ENCODE assay signal across 20 cellular contexts in the genomic region with DNA sequence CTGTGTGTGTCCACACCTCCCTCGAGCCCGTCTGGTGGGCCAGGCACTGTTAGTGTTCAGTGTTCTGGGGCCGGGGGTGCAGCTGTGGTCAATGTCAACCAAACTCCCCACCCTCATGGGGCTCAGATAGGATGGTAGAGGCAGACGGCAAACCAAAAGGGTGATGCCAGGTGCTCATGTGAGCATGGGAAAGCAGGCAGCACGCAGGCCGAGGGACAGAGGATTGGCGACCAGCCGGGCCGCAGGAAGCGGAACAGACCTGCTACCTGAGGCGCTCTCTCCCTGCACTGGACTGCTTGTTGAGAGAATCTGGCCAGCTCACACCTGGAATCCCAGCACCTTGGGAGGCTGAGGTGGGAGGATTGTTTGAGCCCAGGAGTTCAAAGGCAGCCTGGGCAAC. TPM values are rescaled to one million over a fixed set of nuclear protein-coding genes. Genes with fewer than 3 reads are reported as not detected.
DNase-seq lines count a peak whose midpoint lies in the region; ATAC-seq, FAIRE-seq and TF ChIP-seq lines count a peak whose summit lies in the region.
"Had no signal": no experiment of that assay in that cellular context is flagged by ENCODE, and none has a peak within 500 bp of the region (broad histone marks: within the 10 kb centered on the region; RNA-seq: fewer than 3 reads in every experiment).

No MANE protein-coding gene starts in this region.

- no CpG with 5 or more reads among the region's 11 CpGs for WGBS in neuronal stem cell (ENCODE audit: extremely low coverage in 2 of 2, insufficient read length in 2 of 2, insufficient replicate concordance in 1 of 2), 2 donors

- H3K36me3 ChIP-seq in neuronal stem cell (replicated peaks in 1 of 2; ENCODE audit: control insufficient read depth in 2 of 2, insufficient read depth in 2 of 2, low read length in 2 of 2), result peaks cover 61 to 92% of the 10 kb centered on the region in 2 donors

- H3K9me3 ChIP-seq in neuronal stem cell (replicated peaks in 1 of 2; ENCODE audit: control insufficient read depth in 2 of 2, insufficient read depth in 1 of 2, low read depth in 1 of 2, low read length in 2 of 2), result no peaks in the 10 kb centered on the region
- H3K9me3 ChIP-seq: BE2C had no signal

- no peak overlapping the region for H3K27ac Mint-ChIP-seq in activated T-helper 17 cell treated with anti-CD3 and anti-CD28 coated beads, Interleukin-2, amount 50 U/mL, for 72 hours
- H3K27ac Mint-ChIP-seq in activated T-cell treated with anti-CD3 and anti-CD28 coated beads, Interleukin-2, amount 50 U/mL, for 24 hours, result no peak overlapping the region
- H3K27ac Mint-ChIP-seq: H9, IgD-negative memory B cell had no signal

- H3K27me3 ChIP-seq in neuronal stem cell (ENCODE audit: control insufficient read depth in 3 of 3, insufficient read depth in 3 of 3, low read depth in 1 of 3, low read length in 3 of 3), result no peaks in the 10 kb centered on the region
- H3K27me3 ChIP-seq: BE2C had no signal

- ATAC-seq in GM18498 (IDR thresholded peaks at IDR 0.05; ENCODE audit: unreplicated experiment), result no peak
- ATAC-seq in activated T-helper 17 cell treated with anti-CD3 and anti-CD28 coated beads, Interleukin-2, amount 50 U/mL, for 72 hours (replicated peaks), result no peak

- POLR2A ChIA-PET in RWPE1 (lab: Yijun Ruan, JAX; ENCODE audit: low non-redundant PET), result no interaction called here

- H3K18ac ChIP-seq in neuronal stem cell (ENCODE audit: low read length), result no peak overlapping the region

- no peak for TF ChIP-seq CTCF in D721Med (IDR thresholded peaks at IDR 0.05; ENCODE audit: insufficient read depth, missing control alignments)
- TF ChIP-seq CTCF in RWPE1 (conservative IDR thresholded peaks at IDR 0.05; ENCODE audit: low read depth), result no peak

- H3K4me3 Mint-ChIP-seq in activated T-helper 17 cell treated with anti-CD3 and anti-CD28 coated beads, Interleukin-2, amount 50 U/mL, for 72 hours, result no peak overlapping the region
- H3K4me3 Mint-ChIP-seq in activated T-cell treated with anti-CD3 and anti-CD28 coated beads, Interleukin-2, amount 50 U/mL, for 24 hours, result no peak overlapping the region
- H3K4me3 Mint-ChIP-seq: CD4-positive, CD25-positive, alpha-beta regulatory T cell; CD8-positive, alpha-beta memory T cell; H9 had no signal

- CTCF ChIA-PET in RWPE1 (lab: Yijun Ruan, JAX), result interaction anchor here (0.6 to 1.8 kb wide), 3 partner anchors 13 to 263 kb away, joined by 4 to 11 read pairs (median 5); a partner anchor contains a TSS

- H3K4me3 ChIP-seq in neuronal stem cell (ENCODE audit: low read length in 2 of 2), result no peak overlapping the region

- no peak overlapping the region for H2BK120ac ChIP-seq in neuronal stem cell (ENCODE audit: low read depth, low read length)

- in situ Hi-C loops in G401 (cut with HindIII; ENCODE audit: low sequenced_read_pairs), result no loop called here

- FAIRE-seq in D721Med (lab: Jason Lieb, UNC), result no peak
- FAIRE-seq: A204.1, HepG2 had no signal

- H4K91ac ChIP-seq in neuronal stem cell (ENCODE audit: low read depth, low read length, poor library complexity), result peak overlapping the region; percentile 72

- H2BK12ac ChIP-seq in neuronal stem cell (ENCODE audit: low read length), result no peak overlapping the region

- H3K23ac ChIP-seq in neuronal stem cell (ENCODE audit: low read depth, low read length, poor library complexity), result no peak overlapping the region

- H3K4me2 ChIP-seq in neuronal stem cell (ENCODE audit: insufficient read depth, low read length, poor library complexity, severe bottlenecking), result no peak overlapping the region

- H3K4ac ChIP-seq in neuronal stem cell (ENCODE audit: low read length), result no peak overlapping the region

- no peak overlapping the region for H3K9ac ChIP-seq in neuronal stem cell (ENCODE audit: low read depth, low read length, poor library complexity)

- no peak overlapping the region for H2BK5ac ChIP-seq in neuronal stem cell (ENCODE audit: low read length)

- H2AFZ ChIP-seq in neuronal stem cell (ENCODE audit: low read length), result no peak overlapping the region

- H3K79me1 ChIP-seq in neuronal stem cell (ENCODE audit: low read depth, low read length), result peaks cover 9% of the 10 kb centered on the region

- peak; percentile 3 for DNase-seq in D721Med (ENCODE audit: insufficient read length, low spot score)
- DNase-seq in G401 (ENCODE audit: low spot score), result peak; percentile 9
- no peak for DNase-seq in RWPE1 (ENCODE audit: low spot score)
- DNase-seq in neuronal stem cell (ENCODE audit: low spot score), result no peak
- DNase-seq in dermis blood vessel endothelial cell, result no peak
- no peak for DNase-seq in activated T-cell treated with anti-CD3 and anti-CD28 coated beads, Interleukin-2, amount 50 U/mL, for 24 hours
- DNase-seq: ACHN; BE2C; CD4-positive, CD25-positive, alpha-beta regulatory T cell; CD8-positive, alpha-beta memory T cell; DMS153; DMS79; GF-D8; GOT3; H9 had no signal

- H3K4me1 ChIP-seq in neuronal stem cell (ENCODE audit: control insufficient read depth in 2 of 2, insufficient read depth in 1 of 2, low read depth in 1 of 2, low read length in 2 of 2), result no peaks in the 10 kb centered on the region
- H3K4me1 ChIP-seq: BE2C had no signal

- peaks cover 6% of the 10 kb centered on the region for H3K4me1 Mint-ChIP-seq in activated T-helper 17 cell treated with anti-CD3 and anti-CD28 coated beads, Interleukin-2, amount 50 U/mL, for 72 hours
- peaks cover 17% of the 10 kb centered on the region for H3K4me1 Mint-ChIP-seq in activated T-cell treated with anti-CD3 and anti-CD28 coated beads, Interleukin-2, amount 50 U/mL, for 24 hours (ENCODE audit: low read depth)

- no peaks in the 10 kb centered on the region for H3K9me3 Mint-ChIP-seq in activated T-helper 17 cell treated with anti-CD3 and anti-CD28 coated beads, Interleukin-2, amount 50 U/mL, for 72 hours
- H3K9me3 Mint-ChIP-seq in activated T-cell treated with anti-CD3 and anti-CD28 coated beads, Interleukin-2, amount 50 U/mL, for 24 hours, result no peaks in the 10 kb centered on the region
- H3K9me3 Mint-ChIP-seq: CD4-positive, CD25-positive, alpha-beta regulatory T cell; CD8-positive, alpha-beta memory T cell; H9; IgD-negative memory B cell had no signal

- H2BK15ac ChIP-seq in neuronal stem cell (ENCODE audit: low read length), result no peak overlapping the region

- H3K27me3 Mint-ChIP-seq in activated T-helper 17 cell treated with anti-CD3 and anti-CD28 coated beads, Interleukin-2, amount 50 U/mL, for 72 hours, result no peaks in the 10 kb centered on the region
- no peaks in the 10 kb centered on the region for H3K27me3 Mint-ChIP-seq in activated T-cell treated with anti-CD3 and anti-CD28 coated beads, Interleukin-2, amount 50 U/mL, for 24 hours
- H3K27me3 Mint-ChIP-seq: CD4-positive, CD25-positive, alpha-beta regulatory T cell; IgD-negative memory B cell had no signal

- no peak overlapping the region for H2AK5ac ChIP-seq in neuronal stem cell (ENCODE audit: low read depth, low read length)

- no peak overlapping the region for H3K14ac ChIP-seq in neuronal stem cell (ENCODE audit: low read length)

- H4K8ac ChIP-seq in neuronal stem cell (ENCODE audit: low read depth, low read length), result no peak overlapping the region

- H3K36me3 Mint-ChIP-seq in activated T-helper 17 cell treated with anti-CD3 and anti-CD28 coated beads, Interleukin-2, amount 50 U/mL, for 72 hours (ENCODE audit: low read depth), result peaks cover 64% of the 10 kb centered on the region
- peaks cover 89% of the 10 kb centered on the region for H3K36me3 Mint-ChIP-seq in activated T-cell treated with anti-CD3 and anti-CD28 coated beads, Interleukin-2, amount 50 U/mL, for 24 hours (ENCODE audit: low read depth)

- peak overlapping the region; percentile 15; the same call in 1 of the 2 replicates for H3K27ac ChIP-seq in RWPE1
- H3K27ac ChIP-seq in neuronal stem cell (replicated peaks; ENCODE audit: low read length), result no peak overlapping the region

RNA-seq across cellular contexts. Expression of a gene that starts 29.1 kb away (rescaled TPM):
- total RNA-seq in G401 (2014; rRNA removed; shearing (Covaris generic)), result 13.9 and 16.7 TPM in 2 replicates
- polyA plus RNA-seq in neuronal stem cell (2013, experiment 1 of 2), result 8.3 TPM
- polyA plus RNA-seq in neuronal stem cell (2013, experiment 2 of 2), result 8.3 TPM
- total RNA-seq in activated T-helper 17 cell treated with anti-CD3 and anti-CD28 coated beads, Interleukin-2, amount 50 U/mL, for 72 hours, result 10 to 100 TPM; 16.2 to 19.4 TPM
- total RNA-seq in dermis blood vessel endothelial cell, result 10.9 and 12.2 TPM in 2 replicates

RNA-seq across cellular contexts. Expression of a gene that starts 41.1 kb away (rescaled TPM):
- 114 and 148 TPM in 2 replicates for total RNA-seq in G401 (2014; rRNA removed; shearing (Covaris generic))
- 110 TPM for polyA plus RNA-seq in neuronal stem cell (2013, experiment 1 of 2)
- polyA plus RNA-seq in neuronal stem cell (2013, experiment 2 of 2), result 102 TPM
- under 1 TPM in 1 of 2 donors, not detected in 1; 0.39 TPM for total RNA-seq in activated T-helper 17 cell treated with anti-CD3 and anti-CD28 coated beads, Interleukin-2, amount 50 U/mL, for 72 hours
- 0.37 TPM in 1 of 2 replicates, not detected in the other for total RNA-seq in dermis blood vessel endothelial cell
- total RNA-seq: CD4-positive, CD25-positive, alpha-beta regulatory T cell; CD8-positive, alpha-beta memory T cell had no signal
- polyA plus RNA-seq: CD8-positive, alpha-beta memory T cell; IgD-negative memory B cell had no signal

RNA-seq across cellular contexts. Expression of a gene that starts 46.3 kb away (rescaled TPM):
- not detected in 2 replicates for total RNA-seq in G401 (2014; rRNA removed; shearing (Covaris generic))
- not detected for polyA plus RNA-seq in neuronal stem cell (2013, experiment 1 of 2)
- polyA plus RNA-seq in neuronal stem cell (2013, experiment 2 of 2), result not detected
- under 1 TPM; 0.13 to 0.19 TPM for total RNA-seq in activated T-helper 17 cell treated with anti-CD3 and anti-CD28 coated beads, Interleukin-2, amount 50 U/mL, for 72 hours
- under 0.01 and 0.05 TPM in 2 replicates for total RNA-seq in dermis blood vessel endothelial cell
- total RNA-seq: H9 had no signal

Comparison
In these comparisons a context has a peak if more than half of its experiments do, and no peak if none do; other contexts are left out.
1. DNase-seq: peak in D721Med (single experiment) and G401 (single experiment); none in RWPE1 (single experiment), neuronal stem cell (single experiment), dermis blood vessel endothelial cell (single experiment) and activated T-cell treated with anti-CD3 and anti-CD28 coated beads, Interleukin-2, amount 50 U/mL, for 24 hours (single experiment).
2. RNA of a gene that starts 41.1 kb away (total RNA-seq): 114 to 148 TPM in G401; 0.39 TPM in activated T-helper 17 cell treated with anti-CD3 and anti-CD28 coated beads, Interleukin-2, amount 50 U/mL, for 72 hours and 0.37 TPM in dermis blood vessel endothelial cell; every median in the first group is over 10 times any median in the second.